Comparison of ENCODE assay signal across 8 cellular contexts in the genomic region with DNA sequence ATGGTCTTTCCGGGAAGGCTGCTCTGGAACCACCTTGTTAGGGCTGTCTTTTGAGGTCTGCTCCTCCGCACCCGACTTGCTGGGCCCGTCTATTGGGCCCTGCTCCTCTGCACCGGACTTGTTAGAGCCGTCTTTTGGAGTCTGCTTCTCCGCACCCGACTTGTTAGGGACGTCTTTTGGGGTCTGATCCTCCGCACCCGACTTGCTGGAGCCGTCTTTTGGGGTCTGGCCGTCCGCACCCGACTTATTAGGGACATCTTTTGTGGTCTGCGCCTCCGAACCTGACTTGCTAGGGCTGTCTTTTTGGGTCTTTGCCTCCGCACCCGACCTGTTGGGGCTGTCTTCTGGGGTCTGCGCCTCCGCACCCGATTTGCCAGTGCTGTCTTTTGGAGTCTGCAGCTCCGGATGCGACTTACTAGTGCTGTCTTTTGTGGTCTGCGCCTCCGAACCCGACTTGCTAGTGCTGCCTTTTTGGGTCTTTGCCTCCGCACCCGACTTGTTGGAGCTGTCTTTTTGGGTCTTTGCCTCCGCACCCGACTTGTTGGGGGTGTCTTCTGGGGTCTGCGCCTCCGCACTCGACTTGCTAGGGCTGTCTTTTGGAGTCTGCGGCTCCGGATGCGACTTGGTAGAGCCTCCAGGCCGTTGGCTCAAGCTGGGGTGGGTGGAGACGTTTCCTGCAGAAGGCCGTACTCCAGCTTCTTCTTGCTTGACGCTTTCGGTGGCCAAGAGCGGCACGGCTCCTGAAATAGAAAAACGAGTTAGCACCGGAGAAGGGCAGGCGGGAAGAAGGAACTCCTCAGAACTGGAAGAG. TPM values are rescaled to one million over a fixed set of nuclear protein-coding genes. Genes with fewer than 3 reads are reported as not detected.
DNase-seq lines count a peak whose midpoint lies in the region; ATAC-seq, FAIRE-seq and TF ChIP-seq lines count a peak whose summit lies in the region.

No MANE protein-coding gene starts in this region.

- peak overlapping the region; percentile 75 for H3K4me3 ChIP-seq in astrocyte (ENCODE audit: insufficient read depth, low read depth, low read length)
- peak overlapping the region; percentile 66 to 92 (median 77) for H3K4me3 ChIP-seq in spleen

- H4K20me1 ChIP-seq in astrocyte (ENCODE audit: insufficient read depth, low read length) = peaks cover 49% of the 10 kb centered on the region

- H3K27ac Mint-ChIP-seq in astrocyte (ENCODE audit: unreplicated experiment) = peak overlapping the region; percentile 81

- H3K79me2 ChIP-seq in astrocyte (ENCODE audit: insufficient read depth, low read length) = peaks cover 50% of the 10 kb centered on the region

- peak; percentile 26 for ATAC-seq in HG03135 (IDR thresholded peaks at IDR 0.05; ENCODE audit: unreplicated experiment)

- H3K4me3 Mint-ChIP-seq in astrocyte (ENCODE audit: unreplicated experiment) = peak overlapping the region; percentile 99

- H3K9me3 ChIP-seq in astrocyte (ENCODE audit: insufficient read depth, low read depth, low read length) = no peaks in the 10 kb centered on the region
- H3K9me3 ChIP-seq in spleen = no peaks in the 10 kb centered on the region

- TF ChIP-seq POLR2A in spleen (IDR thresholded peaks at IDR 0.05) = no peak

- H3K36me3 Mint-ChIP-seq in astrocyte (ENCODE audit: low read depth, unreplicated experiment) = peaks cover 17% of the 10 kb centered on the region

- peaks cover 25% of the 10 kb centered on the region for H3K4me1 Mint-ChIP-seq in astrocyte (ENCODE audit: low read depth, unreplicated experiment)

- WGBS in spleen, 5 donors = 2 to 5% (median 3%) methylated on average over 40 to 47 of the region's 47 CpGs

- peak overlapping the region; percentile 89 for H3K4me2 ChIP-seq in astrocyte (ENCODE audit: low read length)

- H3K27me3 Mint-ChIP-seq in astrocyte (ENCODE audit: low read depth, unreplicated experiment) = no peaks in the 10 kb centered on the region

- H3K36me3 ChIP-seq in astrocyte (ENCODE audit: insufficient read depth, low read length) = peaks cover 20% of the 10 kb centered on the region
- peaks cover 0 to 44% (median 27%) of the 10 kb centered on the region in 6 donors for H3K36me3 ChIP-seq in spleen

- H3K27me3 ChIP-seq in astrocyte (ENCODE audit: insufficient read depth, low read length) (no peaks in the 10 kb centered on the region), spleen (replicated peaks in 1 of 7) (no peaks in the 10 kb centered on the region)

- DNase-seq in NCI-H82 (lab: John Stamatoyannopoulos, UW) = peak; percentile 65
- no peak for DNase-seq in NCI-H82 treated with DMSO at 0.1 percent for 48 hours (lab: John Stamatoyannopoulos, UW; ENCODE audit: unreplicated experiment)
- peak; percentile 37 for DNase-seq in T follicular helper cell (ENCODE audit: low read depth)
- DNase-seq in astrocyte (ENCODE audit: low read depth) = no peak
- DNase-seq in iPS-NIHi7 (ENCODE audit: extremely low spot score) = peak; percentile 53
- DNase-seq in spleen = peak; percentile 92
- no peak for DNase-seq in NCI-H774 (lab: John Stamatoyannopoulos, UW)

- H3K9ac ChIP-seq in astrocyte (ENCODE audit: low read length) = peak overlapping the region; percentile 97

- H3K4me1 ChIP-seq in astrocyte (ENCODE audit: insufficient read depth, low read length) (peaks cover 11% of the 10 kb centered on the region), spleen (peaks cover 35 to 67% (median 54%) of the 10 kb centered on the region in 6 donors)

- H3K27ac ChIP-seq in astrocyte (ENCODE audit: low read depth, low read length) (peak overlapping the region; percentile 96), spleen (peak overlapping the region; percentile 91 to 99 (median 98))

- FAIRE-seq in astrocyte (lab: Jason Lieb, UNC) = no peak

- TF ChIP-seq CTCF in astrocyte (IDR thresholded peaks at IDR 0.05; ENCODE audit: insufficient read depth, low read depth, low read length) (no peak), spleen (IDR thresholded peaks at IDR 0.05 in 8 of 11, conservative IDR thresholded peaks at IDR 0.05 in 3 of 11) (no peak)

- intact Hi-C loops in spleen (cut with DNase I; ENCODE audit: low total_unique reads) = no loop called here

- peak overlapping the region; percentile 86 for H2AFZ ChIP-seq in astrocyte (ENCODE audit: low read depth, low read length)

- H3K9me3 Mint-ChIP-seq in astrocyte (ENCODE audit: unreplicated experiment) = no peaks in the 10 kb centered on the region

RNA-seq across cellular contexts. Expression of gene TGOLN2, which starts 0.6 kb away (rescaled TPM):
- 86.7 and 90.8 TPM in 2 replicates for total RNA-seq in astrocyte
- 100 to 1,000 TPM; 127 to 199 (median 156) TPM for total RNA-seq in spleen
- polyA plus RNA-seq in spleen = 10 to 100 TPM; 14.8 to 29.6 (median 16.9) TPM

RNA-seq across cellular contexts. Expression of gene RETSAT, which starts 27.2 kb away (rescaled TPM):
- total RNA-seq in astrocyte (38.2 and 38.5 TPM in 2 replicates), spleen (10 to 100 TPM; 18.7 to 35.7 (median 28.3) TPM)
- 10 to 100 TPM in 1 of 3 donors, 1 to 10 TPM in 2; 6.3 to 10.0 (median 6.4) TPM for polyA plus RNA-seq in spleen

RNA-seq across cellular contexts. Expression of gene ELMOD3, which starts 27.4 kb away (rescaled TPM):
- total RNA-seq in astrocyte = 11.2 and 11.7 TPM in 2 replicates
- total RNA-seq in spleen = 10 to 100 TPM; 21.0 to 38.0 (median 24.5) TPM
- 10 to 100 TPM; 14.4 to 28.0 (median 23.9) TPM for polyA plus RNA-seq in spleen

Comparison
In these comparisons a context has a peak if more than half of its experiments do, and no peak if none do; other contexts are left out.
1. DNase-seq: peak in NCI-H82 (single experiment), T follicular helper cell (single experiment), iPS-NIHi7 (single experiment) and spleen (single experiment); none in NCI-H82 treated with DMSO at 0.1 percent for 48 hours (single experiment), astrocyte (single experiment) and NCI-H774 (single experiment).